1 cellular context compared by ENCODE assay signal in the genomic region with DNA sequence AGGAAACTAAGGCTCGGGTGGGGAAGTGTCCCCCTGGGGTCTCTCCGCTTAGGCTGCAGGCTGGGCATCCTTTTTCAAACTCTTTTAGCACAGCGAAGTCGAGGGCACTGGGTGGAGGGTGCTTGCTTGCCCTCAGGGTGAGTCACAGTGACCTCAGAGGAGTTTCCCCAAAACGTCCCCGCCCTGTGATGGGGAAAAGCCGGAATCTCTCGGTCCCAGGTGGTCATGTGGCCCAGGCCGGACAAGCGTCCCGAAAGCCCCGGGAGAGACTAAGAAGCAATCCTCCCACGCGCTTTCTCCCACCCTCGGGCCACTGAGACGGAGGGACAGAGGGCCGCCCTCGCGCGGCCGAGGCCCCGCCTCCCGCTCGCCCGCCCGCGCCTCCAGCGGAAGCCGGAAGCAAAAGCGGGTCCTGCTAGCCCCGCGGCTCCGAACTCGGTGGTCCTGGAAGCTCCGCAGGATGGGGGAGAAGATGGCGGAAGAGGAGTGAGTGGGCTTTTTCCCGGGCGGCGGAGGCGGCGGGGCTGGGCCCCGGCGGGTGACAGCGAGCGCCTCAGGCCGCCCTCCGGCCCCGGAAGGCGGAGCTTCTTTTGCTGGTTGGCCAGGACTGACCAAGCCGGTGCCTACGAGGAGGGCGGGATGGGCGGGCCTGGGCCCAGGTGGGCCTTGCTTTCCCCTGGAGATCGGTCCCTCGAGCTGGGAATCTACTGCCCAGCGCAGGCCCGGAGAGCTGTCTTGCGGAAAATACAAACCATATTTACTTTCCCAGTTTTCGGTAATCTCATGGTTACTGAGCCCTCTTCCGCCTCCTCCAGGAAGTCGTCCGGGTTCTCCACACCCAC.
TF ChIP-seq lines count a peak whose summit lies in the region.

A gene with protein sequence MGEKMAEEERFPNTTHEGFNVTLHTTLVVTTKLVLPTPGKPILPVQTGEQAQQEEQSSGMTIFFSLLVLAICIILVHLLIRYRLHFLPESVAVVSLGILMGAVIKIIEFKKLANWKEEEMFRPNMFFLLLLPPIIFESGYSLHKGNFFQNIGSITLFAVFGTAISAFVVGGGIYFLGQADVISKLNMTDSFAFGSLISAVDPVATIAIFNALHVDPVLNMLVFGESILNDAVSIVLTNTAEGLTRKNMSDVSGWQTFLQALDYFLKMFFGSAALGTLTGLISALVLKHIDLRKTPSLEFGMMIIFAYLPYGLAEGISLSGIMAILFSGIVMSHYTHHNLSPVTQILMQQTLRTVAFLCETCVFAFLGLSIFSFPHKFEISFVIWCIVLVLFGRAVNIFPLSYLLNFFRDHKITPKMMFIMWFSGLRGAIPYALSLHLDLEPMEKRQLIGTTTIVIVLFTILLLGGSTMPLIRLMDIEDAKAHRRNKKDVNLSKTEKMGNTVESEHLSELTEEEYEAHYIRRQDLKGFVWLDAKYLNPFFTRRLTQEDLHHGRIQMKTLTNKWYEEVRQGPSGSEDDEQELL (plus strand): TSS at position 366 of the 842 bp plus-strand sequence. CDS start 95 bp downstream, at position 461.

TF ChIP-seq in HepG2, 621 proteins besides CTCF, POLR2A, EP300 and RAD21 (continued from another document and continues in another):
- TF ChIP-seq ZNF749 (CRISPR knock-in tag; IDR thresholded peaks at IDR 0.05; ENCODE audit: borderline replicate concordance) (no peak; the same call in 1 of the 2 replicates), ZSCAN30 (CRISPR knock-in tag; IDR thresholded peaks at IDR 0.05) (0 out of 2 replicates have a peak, but pooled peaks have one; percentile 43), GFI1 (CRISPR knock-in tag; IDR thresholded peaks at IDR 0.05; ENCODE audit: borderline replicate concordance) (peak; percentile 80), NFATC3 (CRISPR knock-in tag; IDR thresholded peaks at IDR 0.05) (no peak), TBX2 (CRISPR knock-in tag; IDR thresholded peaks at IDR 0.05; ENCODE audit: borderline replicate concordance) (peak; percentile 83), ZNF292 (CRISPR knock-in tag; IDR thresholded peaks at IDR 0.05; ENCODE audit: borderline replicate concordance, low read depth) (0 out of 2 replicates have a peak, but pooled peaks have one; percentile 46), SMYD3 (CRISPR knock-in tag; IDR thresholded peaks at IDR 0.05) (peak; percentile 93), GABPB1 (CRISPR knock-in tag; IDR thresholded peaks at IDR 0.05) (peak; percentile 99), KLF16 (CRISPR knock-in tag; IDR thresholded peaks at IDR 0.05) (peak in 1 of 2 experiments; percentile 98; a peak in 2 of 4 replicates), SRSF1 (optimal IDR thresholded peaks at IDR 0.05; ENCODE audit: low read depth, low read length) (peak; percentile 78), ZFY (CRISPR knock-in tag; IDR thresholded peaks at IDR 0.05) (peak; percentile 92), ZNF724P (CRISPR knock-in tag; IDR thresholded peaks at IDR 0.05; ENCODE audit: borderline replicate concordance) (no peak; the same call in 1 of the 2 replicates), DR1 (CRISPR knock-in tag; IDR thresholded peaks at IDR 0.05) (peak; percentile 89), KLF15 (CRISPR knock-in tag; IDR thresholded peaks at IDR 0.05; ENCODE audit: borderline replicate concordance) (peak; percentile 39; the same call in 1 of the 2 replicates), YY1 (IDR thresholded peaks at IDR 0.05; ENCODE audit: insufficient read depth, insufficient replicate concordance, low read depth, low read length) (peak; percentile 95), THYN1 (CRISPR knock-in tag; IDR thresholded peaks at IDR 0.05; ENCODE audit: borderline replicate concordance, low read depth) (0 out of 2 replicates have a peak, but pooled peaks have one; percentile 46), ZNF496 (CRISPR knock-in tag; IDR thresholded peaks at IDR 0.05; ENCODE audit: insufficient replicate concordance) (no peak), ZNF136 (CRISPR knock-in tag; IDR thresholded peaks at IDR 0.05; ENCODE audit: low read depth) (no peak), NFIC (IDR thresholded peaks at IDR 0.05; ENCODE audit: low read length) (no peak; the same call in 1 of the 2 replicates)
- TF ChIP-seq, protein P1, sequence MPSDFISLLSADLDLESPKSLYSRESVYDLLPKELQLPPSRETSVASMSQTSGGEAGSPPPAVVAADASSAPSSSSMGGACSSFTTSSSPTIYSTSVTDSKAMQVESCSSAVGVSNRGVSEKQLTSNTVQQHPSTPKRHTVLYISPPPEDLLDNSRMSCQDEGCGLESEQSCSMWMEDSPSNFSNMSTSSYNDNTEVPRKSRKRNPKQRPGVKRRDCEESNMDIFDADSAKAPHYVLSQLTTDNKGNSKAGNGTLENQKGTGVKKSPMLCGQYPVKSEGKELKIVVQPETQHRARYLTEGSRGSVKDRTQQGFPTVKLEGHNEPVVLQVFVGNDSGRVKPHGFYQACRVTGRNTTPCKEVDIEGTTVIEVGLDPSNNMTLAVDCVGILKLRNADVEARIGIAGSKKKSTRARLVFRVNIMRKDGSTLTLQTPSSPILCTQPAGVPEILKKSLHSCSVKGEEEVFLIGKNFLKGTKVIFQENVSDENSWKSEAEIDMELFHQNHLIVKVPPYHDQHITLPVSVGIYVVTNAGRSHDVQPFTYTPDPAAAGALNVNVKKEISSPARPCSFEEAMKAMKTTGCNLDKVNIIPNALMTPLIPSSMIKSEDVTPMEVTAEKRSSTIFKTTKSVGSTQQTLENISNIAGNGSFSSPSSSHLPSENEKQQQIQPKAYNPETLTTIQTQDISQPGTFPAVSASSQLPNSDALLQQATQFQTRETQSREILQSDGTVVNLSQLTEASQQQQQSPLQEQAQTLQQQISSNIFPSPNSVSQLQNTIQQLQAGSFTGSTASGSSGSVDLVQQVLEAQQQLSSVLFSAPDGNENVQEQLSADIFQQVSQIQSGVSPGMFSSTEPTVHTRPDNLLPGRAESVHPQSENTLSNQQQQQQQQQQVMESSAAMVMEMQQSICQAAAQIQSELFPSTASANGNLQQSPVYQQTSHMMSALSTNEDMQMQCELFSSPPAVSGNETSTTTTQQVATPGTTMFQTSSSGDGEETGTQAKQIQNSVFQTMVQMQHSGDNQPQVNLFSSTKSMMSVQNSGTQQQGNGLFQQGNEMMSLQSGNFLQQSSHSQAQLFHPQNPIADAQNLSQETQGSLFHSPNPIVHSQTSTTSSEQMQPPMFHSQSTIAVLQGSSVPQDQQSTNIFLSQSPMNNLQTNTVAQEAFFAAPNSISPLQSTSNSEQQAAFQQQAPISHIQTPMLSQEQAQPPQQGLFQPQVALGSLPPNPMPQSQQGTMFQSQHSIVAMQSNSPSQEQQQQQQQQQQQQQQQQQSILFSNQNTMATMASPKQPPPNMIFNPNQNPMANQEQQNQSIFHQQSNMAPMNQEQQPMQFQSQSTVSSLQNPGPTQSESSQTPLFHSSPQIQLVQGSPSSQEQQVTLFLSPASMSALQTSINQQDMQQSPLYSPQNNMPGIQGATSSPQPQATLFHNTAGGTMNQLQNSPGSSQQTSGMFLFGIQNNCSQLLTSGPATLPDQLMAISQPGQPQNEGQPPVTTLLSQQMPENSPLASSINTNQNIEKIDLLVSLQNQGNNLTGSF (CRISPR knock-in tag; IDR thresholded peaks at IDR 0.05), result 0 out of 2 replicates have a peak, but pooled peaks have one; percentile 7
- TF ChIP-seq, protein P2, sequence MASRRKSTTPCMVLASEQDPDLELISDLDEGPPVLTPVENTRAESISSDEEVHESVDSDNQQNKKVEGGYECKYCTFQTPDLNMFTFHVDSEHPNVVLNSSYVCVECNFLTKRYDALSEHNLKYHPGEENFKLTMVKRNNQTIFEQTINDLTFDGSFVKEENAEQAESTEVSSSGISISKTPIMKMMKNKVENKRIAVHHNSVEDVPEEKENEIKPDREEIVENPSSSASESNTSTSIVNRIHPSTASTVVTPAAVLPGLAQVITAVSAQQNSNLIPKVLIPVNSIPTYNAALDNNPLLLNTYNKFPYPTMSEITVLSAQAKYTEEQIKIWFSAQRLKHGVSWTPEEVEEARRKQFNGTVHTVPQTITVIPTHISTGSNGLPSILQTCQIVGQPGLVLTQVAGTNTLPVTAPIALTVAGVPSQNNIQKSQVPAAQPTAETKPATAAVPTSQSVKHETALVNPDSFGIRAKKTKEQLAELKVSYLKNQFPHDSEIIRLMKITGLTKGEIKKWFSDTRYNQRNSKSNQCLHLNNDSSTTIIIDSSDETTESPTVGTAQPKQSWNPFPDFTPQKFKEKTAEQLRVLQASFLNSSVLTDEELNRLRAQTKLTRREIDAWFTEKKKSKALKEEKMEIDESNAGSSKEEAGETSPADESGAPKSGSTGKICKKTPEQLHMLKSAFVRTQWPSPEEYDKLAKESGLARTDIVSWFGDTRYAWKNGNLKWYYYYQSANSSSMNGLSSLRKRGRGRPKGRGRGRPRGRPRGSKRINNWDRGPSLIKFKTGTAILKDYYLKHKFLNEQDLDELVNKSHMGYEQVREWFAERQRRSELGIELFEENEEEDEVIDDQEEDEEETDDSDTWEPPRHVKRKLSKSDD (CRISPR knock-in tag; IDR thresholded peaks at IDR 0.05; ENCODE audit: low read depth), result no peak
- TF ChIP-seq, protein P3, sequence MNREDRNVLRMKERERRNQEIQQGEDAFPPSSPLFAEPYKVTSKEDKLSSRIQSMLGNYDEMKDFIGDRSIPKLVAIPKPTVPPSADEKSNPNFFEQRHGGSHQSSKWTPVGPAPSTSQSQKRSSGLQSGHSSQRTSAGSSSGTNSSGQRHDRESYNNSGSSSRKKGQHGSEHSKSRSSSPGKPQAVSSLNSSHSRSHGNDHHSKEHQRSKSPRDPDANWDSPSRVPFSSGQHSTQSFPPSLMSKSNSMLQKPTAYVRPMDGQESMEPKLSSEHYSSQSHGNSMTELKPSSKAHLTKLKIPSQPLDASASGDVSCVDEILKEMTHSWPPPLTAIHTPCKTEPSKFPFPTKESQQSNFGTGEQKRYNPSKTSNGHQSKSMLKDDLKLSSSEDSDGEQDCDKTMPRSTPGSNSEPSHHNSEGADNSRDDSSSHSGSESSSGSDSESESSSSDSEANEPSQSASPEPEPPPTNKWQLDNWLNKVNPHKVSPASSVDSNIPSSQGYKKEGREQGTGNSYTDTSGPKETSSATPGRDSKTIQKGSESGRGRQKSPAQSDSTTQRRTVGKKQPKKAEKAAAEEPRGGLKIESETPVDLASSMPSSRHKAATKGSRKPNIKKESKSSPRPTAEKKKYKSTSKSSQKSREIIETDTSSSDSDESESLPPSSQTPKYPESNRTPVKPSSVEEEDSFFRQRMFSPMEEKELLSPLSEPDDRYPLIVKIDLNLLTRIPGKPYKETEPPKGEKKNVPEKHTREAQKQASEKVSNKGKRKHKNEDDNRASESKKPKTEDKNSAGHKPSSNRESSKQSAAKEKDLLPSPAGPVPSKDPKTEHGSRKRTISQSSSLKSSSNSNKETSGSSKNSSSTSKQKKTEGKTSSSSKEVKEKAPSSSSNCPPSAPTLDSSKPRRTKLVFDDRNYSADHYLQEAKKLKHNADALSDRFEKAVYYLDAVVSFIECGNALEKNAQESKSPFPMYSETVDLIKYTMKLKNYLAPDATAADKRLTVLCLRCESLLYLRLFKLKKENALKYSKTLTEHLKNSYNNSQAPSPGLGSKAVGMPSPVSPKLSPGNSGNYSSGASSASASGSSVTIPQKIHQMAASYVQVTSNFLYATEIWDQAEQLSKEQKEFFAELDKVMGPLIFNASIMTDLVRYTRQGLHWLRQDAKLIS (CRISPR knock-in tag; IDR thresholded peaks at IDR 0.05), result no peak
- TF ChIP-seq, protein P4, sequence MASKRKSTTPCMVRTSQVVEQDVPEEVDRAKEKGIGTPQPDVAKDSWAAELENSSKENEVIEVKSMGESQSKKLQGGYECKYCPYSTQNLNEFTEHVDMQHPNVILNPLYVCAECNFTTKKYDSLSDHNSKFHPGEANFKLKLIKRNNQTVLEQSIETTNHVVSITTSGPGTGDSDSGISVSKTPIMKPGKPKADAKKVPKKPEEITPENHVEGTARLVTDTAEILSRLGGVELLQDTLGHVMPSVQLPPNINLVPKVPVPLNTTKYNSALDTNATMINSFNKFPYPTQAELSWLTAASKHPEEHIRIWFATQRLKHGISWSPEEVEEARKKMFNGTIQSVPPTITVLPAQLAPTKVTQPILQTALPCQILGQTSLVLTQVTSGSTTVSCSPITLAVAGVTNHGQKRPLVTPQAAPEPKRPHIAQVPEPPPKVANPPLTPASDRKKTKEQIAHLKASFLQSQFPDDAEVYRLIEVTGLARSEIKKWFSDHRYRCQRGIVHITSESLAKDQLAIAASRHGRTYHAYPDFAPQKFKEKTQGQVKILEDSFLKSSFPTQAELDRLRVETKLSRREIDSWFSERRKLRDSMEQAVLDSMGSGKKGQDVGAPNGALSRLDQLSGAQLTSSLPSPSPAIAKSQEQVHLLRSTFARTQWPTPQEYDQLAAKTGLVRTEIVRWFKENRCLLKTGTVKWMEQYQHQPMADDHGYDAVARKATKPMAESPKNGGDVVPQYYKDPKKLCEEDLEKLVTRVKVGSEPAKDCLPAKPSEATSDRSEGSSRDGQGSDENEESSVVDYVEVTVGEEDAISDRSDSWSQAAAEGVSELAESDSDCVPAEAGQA (IDR thresholded peaks at IDR 0.05; ENCODE audit: low read depth), result peak; percentile 71
- TF ChIP-seq, protein P4 (CRISPR knock-in tag; IDR thresholded peaks at IDR 0.05; ENCODE audit: borderline replicate concordance), result peak; percentile 92
- TF ChIP-seq, protein P5, sequence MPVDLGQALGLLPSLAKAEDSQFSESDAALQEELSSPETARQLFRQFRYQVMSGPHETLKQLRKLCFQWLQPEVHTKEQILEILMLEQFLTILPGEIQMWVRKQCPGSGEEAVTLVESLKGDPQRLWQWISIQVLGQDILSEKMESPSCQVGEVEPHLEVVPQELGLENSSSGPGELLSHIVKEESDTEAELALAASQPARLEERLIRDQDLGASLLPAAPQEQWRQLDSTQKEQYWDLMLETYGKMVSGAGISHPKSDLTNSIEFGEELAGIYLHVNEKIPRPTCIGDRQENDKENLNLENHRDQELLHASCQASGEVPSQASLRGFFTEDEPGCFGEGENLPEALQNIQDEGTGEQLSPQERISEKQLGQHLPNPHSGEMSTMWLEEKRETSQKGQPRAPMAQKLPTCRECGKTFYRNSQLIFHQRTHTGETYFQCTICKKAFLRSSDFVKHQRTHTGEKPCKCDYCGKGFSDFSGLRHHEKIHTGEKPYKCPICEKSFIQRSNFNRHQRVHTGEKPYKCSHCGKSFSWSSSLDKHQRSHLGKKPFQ (CRISPR knock-in tag; IDR thresholded peaks at IDR 0.05; ENCODE audit: insufficient replicate concordance), result peak; percentile 39
- TF ChIP-seq, protein P6, sequence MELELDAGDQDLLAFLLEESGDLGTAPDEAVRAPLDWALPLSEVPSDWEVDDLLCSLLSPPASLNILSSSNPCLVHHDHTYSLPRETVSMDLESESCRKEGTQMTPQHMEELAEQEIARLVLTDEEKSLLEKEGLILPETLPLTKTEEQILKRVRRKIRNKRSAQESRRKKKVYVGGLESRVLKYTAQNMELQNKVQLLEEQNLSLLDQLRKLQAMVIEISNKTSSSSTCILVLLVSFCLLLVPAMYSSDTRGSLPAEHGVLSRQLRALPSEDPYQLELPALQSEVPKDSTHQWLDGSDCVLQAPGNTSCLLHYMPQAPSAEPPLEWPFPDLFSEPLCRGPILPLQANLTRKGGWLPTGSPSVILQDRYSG (CRISPR knock-in tag; IDR thresholded peaks at IDR 0.05), result no peak
